Comparison of ENCODE assay signal across 19 cellular contexts in the genomic region with DNA sequence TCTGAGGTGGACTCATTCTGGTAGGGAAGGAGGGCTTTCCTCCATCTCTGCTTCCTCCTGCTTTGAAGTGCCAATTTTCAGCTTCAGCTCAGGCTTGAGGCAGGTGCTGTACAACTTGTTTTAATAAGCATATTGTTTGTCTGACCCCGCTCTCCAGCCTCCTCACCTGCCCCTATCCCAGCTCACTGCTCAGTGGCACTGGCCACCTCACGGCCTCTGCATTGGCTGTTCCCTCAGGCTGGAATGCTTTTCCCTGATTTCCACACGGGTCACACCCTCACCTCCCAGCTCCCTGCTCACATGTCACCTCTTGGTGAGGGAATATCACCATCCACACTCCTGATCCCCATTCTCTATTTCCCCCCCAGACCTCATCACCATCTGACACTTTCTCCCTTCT. TPM values are rescaled to one million over a fixed set of nuclear protein-coding genes. Genes with fewer than 3 reads are reported as not detected.
"Had no signal": no experiment of that assay in that cellular context is flagged by ENCODE, and none has a peak within 500 bp of the region (broad histone marks: within the 10 kb centered on the region; RNA-seq: fewer than 3 reads in every experiment).

No MANE protein-coding gene starts in this region.

- ATAC-seq: activated naive CD4-positive, alpha-beta T cell treated with anti-CD3 and anti-CD28 coated beads, Interleukin-2, amount 50 U/mL, for 72 hours; lower lobe of right lung had no signal

- DNase-seq: activated CD4-positive, alpha-beta T cell treated with anti-CD3 and anti-CD28 coated beads, Interleukin-2, amount 50 U/mL, for 1 hour; activated CD4-positive, CD25-positive, alpha-beta regulatory T cell; dermis blood vessel endothelial cell; erythroblast; hypothalamus; left cardiac atrium; lower lobe of right lung; naive B cell; occipital lobe; psoas muscle; sigmoid colon; stimulated activated CD4-positive, alpha-beta T cell treated with anti-CD3 and anti-CD28 coated beads, Interleukin-2, amount 100 ng/mL, for 24 hours; stimulated activated naive CD4-positive, alpha-beta T cell; substantia nigra; T-helper 1 cell; upper lobe of left lung had no signal

- H3K36me3 ChIP-seq: breast epithelium had no signal

- H3K27ac Mint-ChIP-seq: activated naive CD4-positive, alpha-beta T cell treated with anti-CD3 and anti-CD28 coated beads, Interleukin-2, amount 50 U/mL, for 72 hours had no signal

- H3K9me3 ChIP-seq: breast epithelium, lower lobe of right lung, psoas muscle, sigmoid colon, upper lobe of left lung had no signal

- H3K27ac ChIP-seq: breast epithelium, lower lobe of right lung, psoas muscle, sigmoid colon, upper lobe of left lung had no signal

- H3K9me3 Mint-ChIP-seq: activated naive CD4-positive, alpha-beta T cell treated with anti-CD3 and anti-CD28 coated beads, Interleukin-2, amount 50 U/mL, for 72 hours had no signal

- H3K4me3 ChIP-seq: breast epithelium, lower lobe of right lung, psoas muscle, sigmoid colon, upper lobe of left lung had no signal

RNA-seq across cellular contexts. Expression of a gene that starts 28.6 kb away (rescaled TPM):
- total RNA-seq: dermis blood vessel endothelial cell, lower lobe of right lung, psoas muscle, upper lobe of left lung had no signal

RNA-seq across cellular contexts. Expression of a gene that starts 43.6 kb away (rescaled TPM):
- total RNA-seq: activated naive CD4-positive, alpha-beta T cell treated with anti-CD3 and anti-CD28 coated beads, Interleukin-2, amount 50 U/mL, for 72 hours; breast epithelium; cerebellum; dermis blood vessel endothelial cell; left cardiac atrium; psoas muscle; sigmoid colon had no signal
- polyA plus RNA-seq: psoas muscle, sigmoid colon had no signal
